In the genomic region with DNA sequence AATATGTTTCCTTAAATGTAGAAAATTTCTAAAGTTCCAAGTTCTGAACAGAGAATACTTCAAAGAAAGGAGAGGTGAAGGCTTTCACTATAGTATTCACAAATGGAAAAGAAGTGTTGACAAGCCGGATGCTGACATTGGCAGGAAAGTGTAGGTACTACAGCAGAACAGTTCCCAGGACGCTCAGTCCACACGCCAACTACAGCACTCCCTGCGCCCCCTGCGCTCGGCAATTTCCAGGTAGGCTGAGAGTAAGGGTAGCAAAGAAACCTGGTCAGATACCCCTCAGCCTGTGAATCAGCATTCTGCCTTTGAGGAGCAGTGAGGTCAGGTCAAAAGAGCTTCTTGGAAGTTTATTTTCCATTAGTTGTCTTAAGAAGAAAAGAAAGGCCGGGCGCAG, we compare ENCODE assay signal across 30 cellular contexts.
"Had no signal": no experiment of that assay in that cellular context is flagged by ENCODE, and none has a peak within 500 bp of the region (broad histone marks: within the 10 kb centered on the region; RNA-seq: fewer than 3 reads in every experiment).

No MANE protein-coding gene starts in this region.

- H3K27me3 Mint-ChIP-seq: dendritic cell treated with granulocyte-macrophage colony-stimulating factor and Interleukin-4, amounts not matched to agents 40 ng/mL and 50 ng/mL, for 4 days had no signal

- H3K27ac Mint-ChIP-seq: dendritic cell treated with granulocyte-macrophage colony-stimulating factor and Interleukin-4, amounts not matched to agents 40 ng/mL and 50 ng/mL, for 4 days; naive thymus-derived CD8-positive, alpha-beta T cell; nephron progenitor cell; stimulated activated naive CD8-positive, alpha-beta T cell treated with anti-CD3 and anti-CD28 coated beads, Interleukin-15, amount 100 ng/mL, for 72 hours had no signal

- H2AFZ ChIP-seq: hepatocyte had no signal

- H3K4me3 Mint-ChIP-seq: dendritic cell treated with granulocyte-macrophage colony-stimulating factor and Interleukin-4, amounts not matched to agents 40 ng/mL and 50 ng/mL, for 4 days; naive thymus-derived CD8-positive, alpha-beta T cell; nephron progenitor cell; stimulated activated naive CD8-positive, alpha-beta T cell treated with anti-CD3 and anti-CD28 coated beads, Interleukin-15, amount 100 ng/mL, for 72 hours had no signal

- H3K79me2 ChIP-seq: hepatocyte had no signal

- FAIRE-seq: endothelial cell of umbilical vein, small intestine had no signal

- H3K36me3 ChIP-seq: colonic mucosa, esophagus muscularis mucosa, gastroesophageal sphincter, heart left ventricle, left ventricle myocardium inferior, lower lobe of right lung, ovary, suprapubic skin, thyroid gland had no signal

- H3K36me3 Mint-ChIP-seq: naive thymus-derived CD8-positive, alpha-beta T cell had no signal

- H3K4me1 Mint-ChIP-seq: nephron progenitor cell; stimulated activated naive CD8-positive, alpha-beta T cell treated with anti-CD3 and anti-CD28 coated beads, Interleukin-15, amount 100 ng/mL, for 72 hours had no signal

- H3K4me3 ChIP-seq: colonic mucosa, esophagus muscularis mucosa, gastroesophageal sphincter, heart left ventricle, hepatocyte, left ventricle myocardium inferior, lower lobe of right lung, ovary, psoas muscle, suprapubic skin, thyroid gland had no signal

- DNase-seq: colonic mucosa; effector CD8-positive, alpha-beta T cell; foreskin keratinocyte; islet precursor cell; kidney glomerular epithelial cell; left colon; left ventricle myocardium inferior; lower lobe of right lung; naive thymus-derived CD8-positive, alpha-beta T cell; nephron progenitor cell; occipital lobe; ovary; posterior cingulate gyrus; psoas muscle; right cardiac atrium; small intestine; stimulated activated CD4-positive, alpha-beta T cell treated with anti-CD3 and anti-CD28 coated beads, Interleukin-15, amount 100 ng/mL, for 24 hours; stimulated activated CD4-positive, alpha-beta T cell treated with anti-CD3 and anti-CD28 coated beads, Interleukin-2, amount 100 ng/mL, for 48 hours; stimulated activated CD8-positive, alpha-beta memory T cell treated with anti-CD3 and anti-CD28 coated beads, Interleukin-4, amount 100 ng/mL, for 48 hours; stimulated activated naive CD4-positive, alpha-beta T cell; stimulated activated naive CD8-positive, alpha-beta T cell treated with anti-CD3 and anti-CD28 coated beads, Interleukin-15, amount 100 ng/mL, for 72 hours; thyroid gland; trophoblast cell had no signal

- H3K4me1 ChIP-seq: colonic mucosa, esophagus muscularis mucosa, foreskin keratinocyte, gastroesophageal sphincter, heart left ventricle, left ventricle myocardium inferior, lower lobe of right lung, psoas muscle, suprapubic skin, thyroid gland had no signal

- H3K4me2 ChIP-seq: hepatocyte had no signal

- H3K9me3 ChIP-seq: colonic mucosa, esophagus muscularis mucosa, gastroesophageal sphincter, heart left ventricle, left ventricle myocardium inferior, lower lobe of right lung, ovary, psoas muscle, suprapubic skin, thyroid gland had no signal

- H3K27me3 ChIP-seq: colonic mucosa, esophagus muscularis mucosa, foreskin keratinocyte, gastroesophageal sphincter, heart left ventricle, hepatocyte, ovary, suprapubic skin, thyroid gland had no signal

- ATAC-seq: foreskin keratinocyte; gastroesophageal sphincter; heart left ventricle; left colon; lower lobe of right lung; naive thymus-derived CD8-positive, alpha-beta T cell; psoas muscle; right cardiac atrium; stimulated activated naive CD8-positive, alpha-beta T cell treated with anti-CD3 and anti-CD28 coated beads, Interleukin-15, amount 100 ng/mL, for 72 hours had no signal

- H3K27ac ChIP-seq: colonic mucosa, esophagus muscularis mucosa, foreskin keratinocyte, gastroesophageal sphincter, heart left ventricle, hepatocyte, left ventricle myocardium inferior, lower lobe of right lung, ovary, psoas muscle, suprapubic skin, thyroid gland had no signal
